Comparison of ENCODE assay signal across 27 cellular contexts in the genomic region with DNA sequence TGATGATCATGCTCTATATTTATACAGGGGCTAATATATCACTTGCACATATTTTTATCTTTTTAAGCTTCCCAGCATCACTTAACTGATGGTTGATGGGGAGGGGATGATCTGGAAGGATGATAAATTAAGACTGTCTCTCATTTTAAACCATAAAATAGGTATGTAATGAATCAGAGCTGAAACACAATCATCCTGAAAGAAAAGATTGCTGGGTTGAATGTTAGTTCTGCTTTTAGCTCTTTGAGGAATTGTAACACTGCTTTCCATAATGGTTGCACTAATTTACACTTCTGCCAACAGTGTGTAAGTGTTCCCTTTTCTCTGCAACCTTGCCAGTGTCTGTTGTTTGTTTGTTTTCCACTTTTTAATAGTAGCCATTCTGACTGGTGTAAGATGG.
"Had no signal": no experiment of that assay in that cellular context is flagged by ENCODE, and none has a peak within 500 bp of the region (broad histone marks: within the 10 kb centered on the region; RNA-seq: fewer than 3 reads in every experiment).

No MANE protein-coding gene starts in this region.

- ATAC-seq: activated CD4-positive, alpha-beta T cell treated with anti-CD3 and anti-CD28 coated beads for 36 hours; activated naive CD4-positive, alpha-beta T cell treated with anti-CD3 and anti-CD28 coated beads, Interleukin-2, amount 50 U/mL, for 72 hours; activated T-cell treated with anti-CD3 and anti-CD28 coated beads, Interleukin-2, amount 50 U/mL, for 72 hours; effector memory CD8-positive, alpha-beta T cell; foreskin keratinocyte; gastrocnemius medialis; heart left ventricle had no signal

- H3K9me3 Mint-ChIP-seq: activated naive CD4-positive, alpha-beta T cell treated with anti-CD3 and anti-CD28 coated beads, Interleukin-2, amount 10 ng/mL, durations not matched to agents 7 days and 5 days; activated naive CD8-positive, alpha-beta T cell treated with anti-CD3 and anti-CD28 coated beads, Interleukin-2, amount 10 ng/mL, durations not matched to agents 7 days and 5 days had no signal

- H3K4me3 Mint-ChIP-seq: activated CD4-positive, alpha-beta memory T cell treated with anti-CD3 and anti-CD28 coated beads, Interleukin-2, amount 10 ng/mL, durations not matched to agents 7 days and 5 days; activated CD4-positive, alpha-beta T cell treated with anti-CD3 and anti-CD28 coated beads for 36 hours; activated CD4-positive, alpha-beta T cell treated with anti-CD3 and anti-CD28 coated beads, Interleukin-2, amount 10 ng/mL, durations not matched to agents 24 days and 14 days; activated naive CD4-positive, alpha-beta T cell treated with anti-CD3 and anti-CD28 coated beads, Interleukin-2, amount 10 ng/mL, durations not matched to agents 7 days and 5 days; activated naive CD8-positive, alpha-beta T cell treated with anti-CD3 and anti-CD28 coated beads, Interleukin-2, amount 10 ng/mL, durations not matched to agents 7 days and 5 days; activated T-cell treated with anti-CD3 and anti-CD28 coated beads, Interleukin-2, amount 50 U/mL, for 24 hours; activated T-cell treated with anti-CD3 and anti-CD28 coated beads, Interleukin-2, amount 50 U/mL, for 72 hours; central memory CD8-positive, alpha-beta T cell; effector memory CD8-positive, alpha-beta T cell had no signal

- H3K27ac Mint-ChIP-seq: activated CD4-positive, alpha-beta memory T cell treated with anti-CD3 and anti-CD28 coated beads, Interleukin-2, amount 10 ng/mL, durations not matched to agents 7 days and 5 days; activated CD4-positive, alpha-beta T cell treated with anti-CD3 and anti-CD28 coated beads for 36 hours; activated CD4-positive, alpha-beta T cell treated with anti-CD3 and anti-CD28 coated beads, Interleukin-2, amount 10 ng/mL, durations not matched to agents 24 days and 14 days; activated naive CD4-positive, alpha-beta T cell treated with anti-CD3 and anti-CD28 coated beads, Interleukin-2, amount 10 ng/mL, durations not matched to agents 7 days and 5 days; activated naive CD4-positive, alpha-beta T cell treated with anti-CD3 and anti-CD28 coated beads, Interleukin-2, amount 50 U/mL, for 72 hours; activated naive CD8-positive, alpha-beta T cell treated with anti-CD3 and anti-CD28 coated beads, Interleukin-2, amount 10 ng/mL, durations not matched to agents 7 days and 5 days; activated T-cell treated with anti-CD3 and anti-CD28 coated beads, Interleukin-2, amount 50 U/mL, for 24 hours; activated T-cell treated with anti-CD3 and anti-CD28 coated beads, Interleukin-2, amount 50 U/mL, for 72 hours; effector memory CD8-positive, alpha-beta T cell had no signal

- H3K9me3 ChIP-seq: gastrocnemius medialis had no signal

- DNase-seq: activated CD4-positive, alpha-beta memory T cell treated with anti-CD3 and anti-CD28 coated beads, Interleukin-2, amount 10 ng/mL, durations not matched to agents 7 days and 5 days; activated CD4-positive, alpha-beta T cell treated with anti-CD3 and anti-CD28 coated beads for 36 hours; activated CD4-positive, alpha-beta T cell treated with anti-CD3 and anti-CD28 coated beads, Interleukin-2, amount 10 ng/mL, durations not matched to agents 24 days and 14 days; activated CD4-positive, CD25-positive, alpha-beta regulatory T cell; activated CD4-positive, CD25-positive, alpha-beta regulatory T cell treated with anti-CD3 and anti-CD28 coated beads, Interleukin-2, amount 50 U/mL, for 72 hours; activated CD8-positive, alpha-beta memory T cell treated with anti-CD3 and anti-CD28 coated beads, Interleukin-2, amount 50 U/mL, for 48 hours; activated gamma-delta T cell; activated naive CD4-positive, alpha-beta T cell; activated naive CD4-positive, alpha-beta T cell treated with anti-CD3 and anti-CD28 coated beads, Interleukin-2, amount 10 ng/mL, durations not matched to agents 7 days and 5 days; activated naive CD8-positive, alpha-beta T cell treated with anti-CD3 and anti-CD28 coated beads, Interleukin-2, amount 10 ng/mL, durations not matched to agents 7 days and 5 days; activated T-cell treated with anti-CD3 and anti-CD28 coated beads for 4 hours; activated T-cell treated with anti-CD3 and anti-CD28 coated beads, Interleukin-2, amount 50 U/mL, for 24 hours; activated T-cell treated with anti-CD3 and anti-CD28 coated beads, Interleukin-2, amount 50 U/mL, for 72 hours; brain microvascular endothelial cell; dermis blood vessel endothelial cell; effector CD4-positive, alpha-beta T cell; effector memory CD8-positive, alpha-beta T cell; erythroblast; foreskin keratinocyte; gastrocnemius medialis; glutamatergic neuron; heart left ventricle; T-helper 2 cell had no signal

- H3K4me3 ChIP-seq: coronary artery, esophagus muscularis mucosa, gastrocnemius medialis, heart left ventricle had no signal

- H3K36me3 Mint-ChIP-seq: activated naive CD4-positive, alpha-beta T cell treated with anti-CD3 and anti-CD28 coated beads, Interleukin-2, amount 10 ng/mL, durations not matched to agents 7 days and 5 days; activated naive CD8-positive, alpha-beta T cell treated with anti-CD3 and anti-CD28 coated beads, Interleukin-2, amount 10 ng/mL, durations not matched to agents 7 days and 5 days had no signal

- H3K27me3 ChIP-seq: brain microvascular endothelial cell, esophagus muscularis mucosa, foreskin keratinocyte, gastrocnemius medialis, heart left ventricle had no signal

- H3K4me1 Mint-ChIP-seq: activated CD4-positive, alpha-beta memory T cell treated with anti-CD3 and anti-CD28 coated beads, Interleukin-2, amount 10 ng/mL, durations not matched to agents 7 days and 5 days; activated CD4-positive, alpha-beta T cell treated with anti-CD3 and anti-CD28 coated beads for 36 hours; activated CD4-positive, alpha-beta T cell treated with anti-CD3 and anti-CD28 coated beads, Interleukin-2, amount 10 ng/mL, durations not matched to agents 24 days and 14 days; activated naive CD4-positive, alpha-beta T cell treated with anti-CD3 and anti-CD28 coated beads, Interleukin-2, amount 10 ng/mL, durations not matched to agents 7 days and 5 days; activated naive CD8-positive, alpha-beta T cell treated with anti-CD3 and anti-CD28 coated beads, Interleukin-2, amount 10 ng/mL, durations not matched to agents 7 days and 5 days; central memory CD8-positive, alpha-beta T cell had no signal

- H3K4me1 ChIP-seq: esophagus muscularis mucosa had no signal

- H3K36me3 ChIP-seq: brain microvascular endothelial cell, esophagus muscularis mucosa, gastrocnemius medialis, heart left ventricle had no signal

- H3K27ac ChIP-seq: brain microvascular endothelial cell, coronary artery, esophagus muscularis mucosa, foreskin keratinocyte, gastrocnemius medialis, heart left ventricle had no signal
